Comparison of ENCODE assay signal across 6 cellular contexts in genomic region chr7:100195901-100196322, GRCh38. TPM values are rescaled to one million over a fixed set of nuclear protein-coding genes. Genes with fewer than 3 reads are reported as not detected.
"Had no signal": no experiment of that assay in that cellular context is flagged by ENCODE, and none has a peak within 500 bp of the region (broad histone marks: within the 10 kb centered on the region; RNA-seq: fewer than 3 reads in every experiment).

No MANE protein-coding gene starts in this region.

RNA-seq across cellular contexts. Expression of gene STAG3, which starts 18.2 kb away (rescaled TPM):
- total RNA-seq: vagina had no signal

RNA-seq across cellular contexts. Expression of gene PVRIG, which starts 23.8 kb away (rescaled TPM):
- total RNA-seq: cerebellum, frontal cortex, lower lobe of right lung, pulmonary artery endothelial cell, temporal lobe had no signal
